ENCODE assay signal across 8 cellular contexts in genomic region chr4:165584916-165585315, GRCh38.
"Had no signal": no experiment of that assay in that cellular context is flagged by ENCODE, and none has a peak within 500 bp of the region (broad histone marks: within the 10 kb centered on the region; RNA-seq: fewer than 3 reads in every experiment).

No MANE protein-coding gene starts in this region.

- H3K4me1 ChIP-seq: HAP-1 had no signal

- H3K27ac ChIP-seq: GM23248 had no signal

- FAIRE-seq: HTR-8/SVneo had no signal

- H2AFZ ChIP-seq: GM23248 had no signal

- H3K9ac ChIP-seq: GM23248 had no signal

- H3K36me3 ChIP-seq: HAP-1 had no signal

- H3K9me3 ChIP-seq: HAP-1 had no signal

- DNase-seq: GM23248, GOT3, H7, HFFc6, KBM-7 had no signal

- H3K4me3 ChIP-seq: GM23248, HAP-1 had no signal

- ATAC-seq: HCT116 had no signal
